ENCODE assay signal across 31 cellular contexts in the genomic region with DNA sequence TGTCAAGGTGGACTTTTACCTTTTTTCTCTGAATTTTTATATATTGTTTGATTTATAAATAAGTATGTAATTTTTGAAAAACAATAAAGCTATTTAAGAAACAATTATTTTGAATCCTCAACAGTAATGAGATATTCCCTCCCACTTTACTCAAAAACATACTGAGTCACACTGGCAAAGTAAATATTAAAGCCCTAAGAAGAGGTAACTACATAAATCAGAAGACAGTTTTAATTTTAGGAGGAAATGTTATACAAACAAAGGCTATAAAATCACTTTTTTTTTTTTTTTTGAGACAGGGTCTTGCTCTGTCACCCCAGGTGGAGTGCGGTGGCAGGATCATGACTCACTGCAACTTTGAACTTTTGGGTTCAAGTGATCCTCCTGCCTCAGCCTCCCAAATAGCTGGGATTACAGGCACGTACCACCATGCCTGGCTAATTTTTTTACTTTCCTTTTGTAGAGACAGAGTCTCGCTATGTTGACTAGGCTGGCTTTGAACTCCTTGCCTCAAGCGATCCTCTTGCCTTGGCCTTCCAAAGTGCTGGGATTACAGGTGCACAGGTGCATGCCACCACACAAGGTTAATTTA.
"Had no signal": no experiment of that assay in that cellular context is flagged by ENCODE, and none has a peak within 500 bp of the region (broad histone marks: within the 10 kb centered on the region; RNA-seq: fewer than 3 reads in every experiment).

No MANE protein-coding gene starts in this region.

- DNase-seq: activated CD4-positive, alpha-beta T cell treated with anti-CD3 and anti-CD28 coated beads for 1 hour; activated CD4-positive, alpha-beta T cell treated with anti-CD3 and anti-CD28 coated beads for 48 hours; activated CD4-positive, CD25-positive, alpha-beta regulatory T cell; activated CD8-positive, alpha-beta T cell treated with anti-CD3 and anti-CD28 coated beads for 36 hours; activated effector memory CD4-positive, alpha-beta T cell treated with anti-CD3 and anti-CD28 coated beads, Interleukin-2, amount 50 U/mL, for 16 hours; activated naive CD4-positive, alpha-beta T cell; activated naive CD4-positive, alpha-beta T cell treated with anti-CD3 and anti-CD28 coated beads, Interleukin-2, amount 50 U/mL, for 16 hours; activated naive CD8-positive, alpha-beta T cell treated with anti-CD3 and anti-CD28 coated beads for 36 hours; activated T-cell treated with anti-CD3 and anti-CD28 coated beads, Interleukin-2, amount 50 U/mL, for 1 hour; activated T-cell treated with anti-CD3 and anti-CD28 coated beads, Interleukin-2, amount 50 U/mL, for 72 hours; amygdala; Kasumi-1; MG63; NCI-H1048; NCI-H1105 treated with DMSO at 0.1 percent for 48 hours; NCI-H1436; NCI-H1694; NCI-H1930; NCI-H2081 treated with DMSO at 0.1 percent for 48 hours; NCI-H226; NCI-H446 treated with DMSO at 0.1 percent for 48 hours; NCI-H524; Peyer's patch; RPMI8226; SW 1271; T-helper 1 cell; T-helper 2 cell; T-helper 9 cell; WERI-Rb-1 had no signal

- H3K36me3 ChIP-seq: ascending aorta, MG63, Peyer's patch, WERI-Rb-1 had no signal

- H3K4me3 ChIP-seq: ascending aorta, MG63, Peyer's patch had no signal

- H3K9me3 ChIP-seq: ascending aorta, MG63, Peyer's patch had no signal

- H3K27ac ChIP-seq: ascending aorta, Peyer's patch, WERI-Rb-1 had no signal

- H3K27me3 ChIP-seq: ascending aorta, Peyer's patch had no signal

- ATAC-seq: activated CD8-positive, alpha-beta T cell treated with anti-CD3 and anti-CD28 coated beads for 36 hours; activated T-cell treated with anti-CD3 and anti-CD28 coated beads, Interleukin-2, amount 50 U/mL, for 72 hours; activated T-helper 17 cell treated with anti-CD3 and anti-CD28 coated beads, Interleukin-2, amount 50 U/mL, for 72 hours had no signal

- H3K4me1 ChIP-seq: ascending aorta, Peyer's patch had no signal
